ENCODE assay signal across 7 cellular contexts in genomic region chr14:102949062-102949800, GRCh38. TPM values are rescaled to one million over a fixed set of nuclear protein-coding genes. Genes with fewer than 3 reads are reported as not detected.
A peak's percentile ranks its signal among the peaks of the same experiment; 100 is the strongest.
DNase-seq lines count a peak whose midpoint lies in the region; ATAC-seq and TF ChIP-seq lines count a peak whose summit lies in the region.

No MANE protein-coding gene starts in this region.

- H4K20me1 ChIP-seq in smooth muscle cell (ENCODE audit: low read depth) = no peaks in the 10 kb centered on the region

- no peak overlapping the region for H3K4me3 ChIP-seq in smooth muscle cell

- H3K27me3 Mint-ChIP-seq in naive B cell = no peaks in the 10 kb centered on the region

- H2AFZ ChIP-seq in smooth muscle cell (ENCODE audit: low read depth) = no peak overlapping the region

- WGBS in smooth muscle cell (ENCODE audit: low lambda C conversion rate) = 95% methylated on average over 28 of the region's 28 CpGs

- H3K4me3 Mint-ChIP-seq in naive B cell = peak overlapping the region; percentile 6 to 86 (median 57)

- peaks cover 5 to 16% of the 10 kb centered on the region in 2 donors for H3K36me3 Mint-ChIP-seq in naive B cell

- H3K4me2 ChIP-seq in smooth muscle cell = no peak overlapping the region

- H3K27me3 ChIP-seq in smooth muscle cell (ENCODE audit: low read depth) = no peaks in the 10 kb centered on the region

- peak; percentile 20 for DNase-seq in activated T-cell treated with anti-CD3 and anti-CD28 coated beads for 24 hours (ENCODE audit: low read depth)
- DNase-seq in naive B cell = peak; percentile 83
- DNase-seq in ACHN = no peak
- no peak for DNase-seq in RPMI8226
- no peak for DNase-seq in smooth muscle cell (lab: John Stamatoyannopoulos, UW; ENCODE audit: unreplicated experiment)

- H3K36me3 ChIP-seq in smooth muscle cell (ENCODE audit: low read depth) = peaks cover 13% of the 10 kb centered on the region

- H3K27ac Mint-ChIP-seq in naive B cell = peak overlapping the region; percentile 69 to 93 (median 88)

- no peaks in the 10 kb centered on the region for H3K9me3 Mint-ChIP-seq in naive B cell

- H3K27ac ChIP-seq in smooth muscle cell (ENCODE audit: low read depth) = no peak overlapping the region

- no peaks in the 10 kb centered on the region for H3F3A ChIP-seq in smooth muscle cell (ENCODE audit: low read depth)

- no peaks in the 10 kb centered on the region for H3K79me2 ChIP-seq in smooth muscle cell (ENCODE audit: low read depth)

- H3K9me3 ChIP-seq in smooth muscle cell (replicated peaks; ENCODE audit: low read depth) = no peaks in the 10 kb centered on the region

- no peak overlapping the region for H3K9ac ChIP-seq in smooth muscle cell (ENCODE audit: low read depth)

- no peak for TF ChIP-seq CTCF in smooth muscle cell (IDR thresholded peaks at IDR 0.05; ENCODE audit: borderline replicate concordance, insufficient read depth, poor library complexity, severe bottlenecking)

- ATAC-seq in GM18502 (IDR thresholded peaks at IDR 0.05; ENCODE audit: poor library complexity, unreplicated experiment) (peak; percentile 50), HG03571 (IDR thresholded peaks at IDR 0.05; ENCODE audit: unreplicated experiment) (peak; percentile 46), naive B cell (ENCODE audit: low read depth in 2 of 2) (peak; percentile 83 to 84)

- peaks cover 16 to 32% (median 19%) of the 10 kb centered on the region in 3 donors for H3K4me1 Mint-ChIP-seq in naive B cell

- in situ Hi-C loops in ACHN (cut with HindIII; ENCODE audit: low pct_ligation_motif_present, low pct_unique_long_range_greater_than_20kb, low sequenced_read_pairs) = no loop called here

- H3K4me1 ChIP-seq in smooth muscle cell (ENCODE audit: low read depth) = no peaks in the 10 kb centered on the region

RNA-seq across cellular contexts. Expression of gene AMN, which starts 26.8 kb away (rescaled TPM):
- polyA plus RNA-seq in naive B cell (ENCODE audit: low read depth in 6 of 6) (1 to 10 TPM; 1.8 to 5.7 (median 2.4) TPM), smooth muscle cell (0.65 and 1.2 TPM in 2 replicates)
- 0.31 TPM in 1 of 2 replicates, not detected in the other for total RNA-seq in smooth muscle cell

Comparison
In these comparisons a context has a peak if more than half of its experiments do, and no peak if none do; other contexts are left out.
1. DNase-seq: peak in activated T-cell treated with anti-CD3 and anti-CD28 coated beads for 24 hours (single experiment) and naive B cell (single experiment); none in ACHN (single experiment), RPMI8226 (single experiment) and smooth muscle cell (single experiment).
2. Peak in every context shown above with its lines, with median percentiles within 50 percentile points of each other: ATAC-seq.